14 cellular contexts compared by ENCODE assay signal in the genomic region with DNA sequence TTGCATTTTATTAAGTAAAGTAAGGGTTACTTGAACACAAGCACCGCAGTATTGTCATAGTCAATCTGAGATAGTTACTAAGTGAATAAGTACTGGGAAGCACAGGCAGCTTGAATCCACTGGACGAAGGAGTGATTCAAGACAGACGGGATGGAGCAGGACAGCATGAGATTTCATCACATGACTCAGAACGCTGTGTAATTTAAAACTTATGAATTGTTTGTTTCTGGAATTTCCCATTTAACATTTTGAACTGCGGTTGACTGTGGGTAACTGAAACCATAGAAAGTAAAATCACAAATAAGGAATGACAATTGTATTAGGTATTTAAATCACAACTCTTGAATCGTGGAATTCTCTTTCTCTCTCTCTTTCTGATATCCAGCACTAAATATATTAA.
A peak's percentile ranks its signal among the peaks of the same experiment; 100 is the strongest.
DNase-seq lines count a peak whose midpoint lies in the region; ATAC-seq, FAIRE-seq and TF ChIP-seq lines count a peak whose summit lies in the region.
"Had no signal": no experiment of that assay in that cellular context is flagged by ENCODE, and none has a peak within 500 bp of the region (broad histone marks: within the 10 kb centered on the region; RNA-seq: fewer than 3 reads in every experiment).

No MANE protein-coding gene starts in this region.

- CTCF ChIA-PET in CD4-positive, alpha-beta T cell (lab: Charles Lee), result no interaction called here

- FAIRE-seq in RCC 7860 (lab: Jason Lieb, UNC), result peak; percentile 27

- H3K4me1 Mint-ChIP-seq in CD4-positive, alpha-beta T cell (ENCODE audit: low read depth), result no peaks in the 10 kb centered on the region

- ATAC-seq in omental fat pad (ENCODE audit: low FRiP score) (no peak), GM21528 (IDR thresholded peaks at IDR 0.05; ENCODE audit: low FRiP score, unreplicated experiment) (no peak)
- ATAC-seq in CD4-positive, alpha-beta T cell (ENCODE audit: poor library complexity), result no peak
- ATAC-seq: Panc1 had no signal

- H3K27me3 ChIP-seq in CD4-positive, alpha-beta T cell (ENCODE audit: control insufficient read depth, insufficient read depth, low read length), result no peaks in the 10 kb centered on the region
- H3K27me3 ChIP-seq: neutrophil, suprapubic skin had no signal

- H3K27ac ChIP-seq in epithelial cell of prostate, result peak overlapping the region; percentile 7
- H3K27ac ChIP-seq in CD4-positive, alpha-beta T cell (ENCODE audit: low read depth, low read length), result no peak overlapping the region
- H3K27ac ChIP-seq: neutrophil, suprapubic skin had no signal

- H3K9me3 Mint-ChIP-seq in CD4-positive, alpha-beta T cell, result peaks cover 5% of the 10 kb centered on the region

- POLR2A ChIA-PET in CD4-positive, alpha-beta T cell (lab: Charles Lee), result no interaction called here

- H3K27me3 Mint-ChIP-seq in CD4-positive, alpha-beta T cell, result no peaks in the 10 kb centered on the region

- TF ChIP-seq CTCF in omental fat pad (IDR thresholded peaks at IDR 0.05), result no peak
- TF ChIP-seq CTCF in CD4-positive, alpha-beta T cell (IDR thresholded peaks at IDR 0.05), result no peak

- peak; percentile 50 for DNase-seq in GM04504 (ENCODE audit: low read depth)
- peak; percentile 75 for DNase-seq in RCC 7860 (ENCODE audit: low spot score)
- DNase-seq in epithelial cell of prostate (ENCODE audit: low read depth, low spot score), result no peak
- peak; percentile 74 for DNase-seq in renal cortical epithelial cell (ENCODE audit: low read depth)
- no peak for DNase-seq in omental fat pad (ENCODE audit: low spot score)
- no peak for DNase-seq in effector CD4-positive, alpha-beta T cell
- no peak for DNase-seq in CD4-positive, alpha-beta T cell
- DNase-seq: NCI-H1436, NCI-H524, T-helper 9 cell had no signal

- H3K4me3 Mint-ChIP-seq in CD4-positive, alpha-beta T cell, result no peak overlapping the region

- no peak overlapping the region for H3K27ac Mint-ChIP-seq in CD4-positive, alpha-beta T cell

- no peaks in the 10 kb centered on the region for H3K36me3 Mint-ChIP-seq in CD4-positive, alpha-beta T cell (ENCODE audit: low read depth)

- intact Hi-C loops in CD4-positive, alpha-beta T cell (cut with DNase I, micrococcal nuclease), result no loop called here

- H3K9me3 ChIP-seq in CD4-positive, alpha-beta T cell (ENCODE audit: control insufficient read depth, low read length), result peaks cover 4% of the 10 kb centered on the region
- H3K9me3 ChIP-seq: neutrophil, suprapubic skin had no signal

Comparison
In these comparisons a context has a peak if more than half of its experiments do, and no peak if none do; other contexts are left out.
1. DNase-seq: peak in GM04504 (single experiment), RCC 7860 (single experiment) and renal cortical epithelial cell (single experiment); none in epithelial cell of prostate (single experiment), omental fat pad (single experiment), effector CD4-positive, alpha-beta T cell (single experiment) and CD4-positive, alpha-beta T cell (0 of 10).